15 cellular contexts compared by ENCODE assay signal in the genomic region with DNA sequence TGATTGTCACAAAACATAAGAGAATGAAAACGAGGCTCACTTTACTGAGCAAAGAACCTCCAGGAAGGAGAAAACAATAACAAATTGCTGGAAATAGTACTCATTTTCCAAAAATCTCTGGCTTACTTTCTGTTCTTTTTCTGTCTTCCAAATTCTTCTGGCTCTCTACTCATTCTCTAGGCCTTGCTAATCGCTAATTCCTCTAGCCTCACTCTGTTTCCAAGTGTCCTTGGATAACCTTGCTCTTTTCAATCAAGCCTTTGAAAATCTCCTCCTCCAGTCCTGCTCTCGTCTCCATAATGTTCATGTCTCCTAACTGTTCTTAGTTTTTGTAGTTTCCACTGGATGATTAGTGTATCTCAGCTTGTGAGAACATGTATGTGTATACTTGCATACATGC.
DNase-seq lines count a peak whose midpoint lies in the region; ATAC-seq and TF ChIP-seq lines count a peak whose summit lies in the region.
"Had no signal": no experiment of that assay in that cellular context is flagged by ENCODE, and none has a peak within 500 bp of the region (broad histone marks: within the 10 kb centered on the region; RNA-seq: fewer than 3 reads in every experiment).

No MANE protein-coding gene starts in this region.

- H3K9me3 ChIP-seq in adrenal gland (replicated peaks in 1 of 3): no peaks in the 10 kb centered on the region
- H3K9me3 ChIP-seq in prostate gland: no peaks in the 10 kb centered on the region
- H3K9me3 ChIP-seq: upper lobe of right lung had no signal

- H3K27me3 ChIP-seq in adrenal gland (no peaks in the 10 kb centered on the region), prostate gland (replicated peaks; ENCODE audit: insufficient read depth) (no peaks in the 10 kb centered on the region)
- H3K27me3 ChIP-seq: upper lobe of right lung had no signal

- H3K27me3 Mint-ChIP-seq in activated CD8-positive, alpha-beta T cell treated with anti-CD3 and anti-CD28 coated beads for 36 hours: no peaks in the 10 kb centered on the region

- peak overlapping the region; percentile 68 to 86 (median 73) for H3K27ac ChIP-seq in adrenal gland
- H3K27ac ChIP-seq in prostate gland: peak overlapping the region; percentile 19 to 34
- H3K27ac ChIP-seq in RWPE1: no peak overlapping the region
- H3K27ac ChIP-seq: parathyroid adenoma had no signal

- no peak overlapping the region for H3K4me3 Mint-ChIP-seq in activated CD8-positive, alpha-beta T cell treated with anti-CD3 and anti-CD28 coated beads for 36 hours
- H3K4me3 Mint-ChIP-seq: activated T-helper 1 cell treated with anti-CD3 and anti-CD28 coated beads, Interleukin-12 subunit alpha, Interleukin-12 subunit beta, Interleukin-2, Interleukin-4 antibody, amounts not matched to agents 30 ng/mL and 10 ng/mL and 1 ng/mL, durations not matched to agents 14 hours and 24 hours and 36 hours had no signal

- H3K9me3 Mint-ChIP-seq in activated CD8-positive, alpha-beta T cell treated with anti-CD3 and anti-CD28 coated beads for 36 hours: no peaks in the 10 kb centered on the region
- H3K9me3 Mint-ChIP-seq: activated T-helper 1 cell treated with anti-CD3 and anti-CD28 coated beads, Interleukin-12 subunit alpha, Interleukin-12 subunit beta, Interleukin-2, Interleukin-4 antibody, amounts not matched to agents 30 ng/mL and 10 ng/mL and 1 ng/mL, durations not matched to agents 14 hours and 24 hours and 36 hours had no signal

- H3K4me3 ChIP-seq in adrenal gland: no peak overlapping the region
- no peak overlapping the region for H3K4me3 ChIP-seq in prostate gland
- H3K4me3 ChIP-seq: upper lobe of right lung had no signal

- TF ChIP-seq CTCF in adrenal gland (IDR thresholded peaks at IDR 0.05): no peak
- TF ChIP-seq CTCF in prostate gland (IDR thresholded peaks at IDR 0.05): no peak
- no peak for TF ChIP-seq CTCF in RWPE1 (conservative IDR thresholded peaks at IDR 0.05; ENCODE audit: low read depth)
- TF ChIP-seq CTCF in activated CD8-positive, alpha-beta T cell treated with anti-CD3 and anti-CD28 coated beads for 36 hours (IDR thresholded peaks at IDR 0.05): no peak

- H3K27ac Mint-ChIP-seq in activated CD8-positive, alpha-beta T cell treated with anti-CD3 and anti-CD28 coated beads for 36 hours: no peak overlapping the region
- H3K27ac Mint-ChIP-seq: activated T-helper 1 cell treated with anti-CD3 and anti-CD28 coated beads, Interleukin-12 subunit alpha, Interleukin-12 subunit beta, Interleukin-2, Interleukin-4 antibody, amounts not matched to agents 30 ng/mL and 10 ng/mL and 1 ng/mL, durations not matched to agents 14 hours and 24 hours and 36 hours had no signal

- H3K4me1 Mint-ChIP-seq in activated CD8-positive, alpha-beta T cell treated with anti-CD3 and anti-CD28 coated beads for 36 hours (ENCODE audit: low read depth): no peaks in the 10 kb centered on the region

- WGBS in adrenal gland, 4 donors: 17 to 23% (median 22%) methylated on average over 3 of the region's 3 CpGs
- WGBS in prostate gland: 28% methylated on average over 3 of the region's 3 CpGs

- DNase-seq in AG08395 (ENCODE audit: low spot score): peak; percentile 53
- DNase-seq in adrenal gland: no peak
- peak; percentile 27 for DNase-seq in fibroblast of the conjunctiva (ENCODE audit: low read depth)
- DNase-seq in prostate gland (ENCODE audit: low spot score): no peak
- DNase-seq in NCI-H1930 (lab: John Stamatoyannopoulos, UW): no peak
- no peak for DNase-seq in RWPE1 (ENCODE audit: low spot score)
- no peak for DNase-seq in MV-4-11 (lab: John Stamatoyannopoulos, UW)
- DNase-seq in activated CD8-positive, alpha-beta T cell treated with anti-CD3 and anti-CD28 coated beads for 36 hours: no peak
- DNase-seq: ACHN; activated CD4-positive, alpha-beta T cell treated with anti-CD3 and anti-CD28 coated beads, Interleukin-2, amount 50 U/mL, for 4 hours; Calu3; GOT3; upper lobe of right lung had no signal

- H3K36me3 ChIP-seq in adrenal gland (replicated peaks in 1 of 2) (peaks cover 0 to 21% of the 10 kb centered on the region in 2 donors), prostate gland (no peaks in the 10 kb centered on the region)

- no peaks in the 10 kb centered on the region for H3K36me3 Mint-ChIP-seq in activated CD8-positive, alpha-beta T cell treated with anti-CD3 and anti-CD28 coated beads for 36 hours (ENCODE audit: low read depth)

- ATAC-seq in activated CD8-positive, alpha-beta T cell treated with anti-CD3 and anti-CD28 coated beads for 36 hours: no peak
- ATAC-seq: upper lobe of right lung had no signal

- H3K4me1 ChIP-seq in adrenal gland (replicated peaks in 1 of 2) (peaks cover 33 to 77% of the 10 kb centered on the region in 2 donors), prostate gland (replicated peaks) (peaks cover 3% of the 10 kb centered on the region)
- H3K4me1 ChIP-seq: parathyroid adenoma had no signal

- TF ChIP-seq POLR2A in adrenal gland (IDR thresholded peaks at IDR 0.05) (no peak), prostate gland (IDR thresholded peaks at IDR 0.05) (no peak)

- CTCF ChIA-PET in RWPE1 (lab: Yijun Ruan, JAX): interaction anchor here (0.7 to 4.4 kb wide), 2 partner anchors 146 to 1795 kb away, joined by 4 to 117 read pairs; partner anchors contain the start of gene MAP3K5
- CTCF ChIA-PET in activated CD8-positive, alpha-beta T cell treated with anti-CD3 and anti-CD28 coated beads for 36 hours (lab: Charles Lee): interaction anchor here (1.2 to 13.0 kb wide), 5 partner anchors 36 to 177 kb away, joined by 3 to 370 read pairs (median 5); partner anchors contain the start of gene MAP3K5

- POLR2A ChIA-PET in RWPE1 (lab: Yijun Ruan, JAX; ENCODE audit: low non-redundant PET): no interaction called here
- POLR2A ChIA-PET in activated CD8-positive, alpha-beta T cell treated with anti-CD3 and anti-CD28 coated beads for 36 hours (lab: Charles Lee): interaction anchor here (1.1 to 3.0 kb wide), 2 partner anchors 11 to 146 kb away, joined by 4 to 15 read pairs; partner anchors contain the start of gene MAP3K5

- intact Hi-C loops in adrenal gland (cut with DNase I) (no loop called here), prostate gland (cut with DNase I) (loop anchor here (10.0 kb wide), 1 partner anchor 88 kb away; no protein-coding TSS in a partner anchor)
- intact Hi-C loops in activated CD8-positive, alpha-beta T cell treated with anti-CD3 and anti-CD28 coated beads for 36 hours (cut with micrococcal nuclease): no loop called here

Comparison
In these comparisons a context has a peak if more than half of its experiments do, and no peak if none do; other contexts are left out.
1. DNase-seq: peak in AG08395 (single experiment) and fibroblast of the conjunctiva (single experiment); none in adrenal gland (0 of 7), prostate gland (single experiment), NCI-H1930 (0 of 2), RWPE1 (single experiment), MV-4-11 (single experiment) and activated CD8-positive, alpha-beta T cell treated with anti-CD3 and anti-CD28 coated beads for 36 hours (single experiment).